In the genomic region with DNA sequence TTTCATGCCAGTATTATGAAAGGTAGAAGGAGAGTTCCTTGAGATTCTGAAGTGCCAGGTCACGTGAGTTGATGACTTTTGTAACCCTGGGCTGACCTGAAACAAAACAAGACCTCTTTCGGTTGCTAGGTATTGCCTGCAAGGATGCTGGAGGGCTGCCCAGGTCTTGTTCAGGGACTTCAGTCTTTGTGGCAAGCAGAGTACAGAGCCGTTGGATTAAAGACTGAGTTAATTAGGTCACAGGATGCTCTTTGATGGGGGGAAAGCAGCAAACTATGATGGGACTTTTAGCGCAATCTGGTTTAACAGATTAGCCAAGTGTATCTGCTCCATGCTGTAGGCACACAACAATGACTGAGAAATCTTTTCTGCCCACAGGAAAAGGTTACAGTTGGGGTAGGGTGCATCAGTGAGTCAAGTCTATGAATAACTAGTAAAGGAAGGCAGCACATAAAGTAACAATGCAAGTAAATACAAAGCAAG, we compare ENCODE assay signal across 9 cellular contexts. TPM values are rescaled to one million over a fixed set of nuclear protein-coding genes. Genes with fewer than 3 reads are reported as not detected.
DNase-seq lines count a peak whose midpoint lies in the region; ATAC-seq and TF ChIP-seq lines count a peak whose summit lies in the region.
"Had no signal": no experiment of that assay in that cellular context is flagged by ENCODE, and none has a peak within 500 bp of the region (broad histone marks: within the 10 kb centered on the region; RNA-seq: fewer than 3 reads in every experiment).

No MANE protein-coding gene starts in this region.

- H3K27me3 Mint-ChIP-seq in activated naive CD4-positive, alpha-beta T cell treated with anti-CD3 and anti-CD28 coated beads for 36 hours (ENCODE audit: low read depth): no peaks in the 10 kb centered on the region
- H3K27me3 Mint-ChIP-seq in nephron (ENCODE audit: low read depth): no peaks in the 10 kb centered on the region

- TF ChIP-seq POLR2A in GM18505 (IDR thresholded peaks at IDR 0.05; ENCODE audit: borderline replicate concordance, extremely low read depth, insufficient read depth, insufficient read length) (no peak), tibial nerve (IDR thresholded peaks at IDR 0.05) (no peak)

- peak; percentile 64 for DNase-seq in NCI-H2196 treated with DMSO at 0.1 percent for 48 hours (lab: John Stamatoyannopoulos, UW; ENCODE audit: unreplicated experiment)
- peak; percentile 75 for DNase-seq in activated naive CD4-positive, alpha-beta T cell treated with anti-CD3 and anti-CD28 coated beads for 36 hours
- DNase-seq in tibial nerve (ENCODE audit: low spot score in 2 of 2): no peak
- no peak for DNase-seq in putamen (ENCODE audit: low spot score)
- DNase-seq in GF-D8 (lab: John Stamatoyannopoulos, UW): no peak

- no peak overlapping the region for H3K4me3 ChIP-seq in tibial nerve

- TF ChIP-seq EP300 in tibial nerve (IDR thresholded peaks at IDR 0.05): no peak

- peaks cover 1% of the 10 kb centered on the region for H3K9me3 Mint-ChIP-seq in activated naive CD4-positive, alpha-beta T cell treated with anti-CD3 and anti-CD28 coated beads for 36 hours
- H3K9me3 Mint-ChIP-seq in nephron: no peaks in the 10 kb centered on the region

- peak overlapping the region; percentile 77 for H3K27ac Mint-ChIP-seq in activated naive CD4-positive, alpha-beta T cell treated with anti-CD3 and anti-CD28 coated beads for 36 hours
- H3K27ac Mint-ChIP-seq in nephron: peak overlapping the region; percentile 53 to 73 (median 72)

- peaks cover 39% of the 10 kb centered on the region for H3K4me1 Mint-ChIP-seq in activated naive CD4-positive, alpha-beta T cell treated with anti-CD3 and anti-CD28 coated beads for 36 hours (ENCODE audit: low read depth)
- H3K4me1 Mint-ChIP-seq in nephron: peaks cover 31% of the 10 kb centered on the region

- no peaks in the 10 kb centered on the region for H3K36me3 Mint-ChIP-seq in activated naive CD4-positive, alpha-beta T cell treated with anti-CD3 and anti-CD28 coated beads for 36 hours (ENCODE audit: low read depth)
- H3K36me3 Mint-ChIP-seq in nephron (ENCODE audit: low read depth): no peaks in the 10 kb centered on the region

- TF ChIP-seq CTCF in nephron (IDR thresholded peaks at IDR 0.05; ENCODE audit: unreplicated experiment in 3 of 3): no peak
- no peak for TF ChIP-seq CTCF in tibial nerve (IDR thresholded peaks at IDR 0.05)

- H3K4me3 Mint-ChIP-seq in activated naive CD4-positive, alpha-beta T cell treated with anti-CD3 and anti-CD28 coated beads for 36 hours: peak overlapping the region; percentile 36
- peak overlapping the region in 2 of 3 experiments; percentile 13 to 41 for H3K4me3 Mint-ChIP-seq in nephron

- H3K27me3 ChIP-seq in tibial nerve: no peaks in the 10 kb centered on the region
- H3K27me3 ChIP-seq: dorsolateral prefrontal cortex had no signal

- H3K36me3 ChIP-seq in tibial nerve: no peaks in the 10 kb centered on the region

- peak; percentile 17 for ATAC-seq in GM18505 (IDR thresholded peaks at IDR 0.05; ENCODE audit: unreplicated experiment)
- ATAC-seq in HG02610 (IDR thresholded peaks at IDR 0.05; ENCODE audit: unreplicated experiment): no peak

- WGBS in tibial nerve, 2 donors: 59 to 69% methylated on average over 4 of the region's 4 CpGs

- peaks cover 0 to 1% (median 0%) of the 10 kb centered on the region in 4 donors for H3K9me3 ChIP-seq in tibial nerve

- H3K27ac ChIP-seq in tibial nerve: peak overlapping the region in 1 of 4 donors; percentile 98

- CTCF ChIA-PET in activated naive CD4-positive, alpha-beta T cell treated with anti-CD3 and anti-CD28 coated beads for 36 hours (lab: Charles Lee): no interaction called here

- H3K4me1 ChIP-seq in tibial nerve: peaks cover 0 to 24% (median 3%) of the 10 kb centered on the region in 4 donors

- intact Hi-C loops in activated naive CD4-positive, alpha-beta T cell treated with anti-CD3 and anti-CD28 coated beads for 36 hours (cut with micrococcal nuclease): loop anchor here (1.0 kb wide), 2 partner anchors 54 to 66 kb away; no protein-coding TSS in a partner anchor

RNA-seq across cellular contexts. Expression of gene ELOVL5, which starts 12.8 kb away (rescaled TPM):
- total RNA-seq in activated naive CD4-positive, alpha-beta T cell treated with anti-CD3 and anti-CD28 coated beads for 36 hours: 100 to 1,000 TPM; 132 to 136 TPM
- 10 to 100 TPM; 58.4 to 97.0 (median 69.7) TPM for total RNA-seq in tibial nerve

Comparison
In these comparisons a context has a peak if more than half of its experiments do, and no peak if none do; other contexts are left out.
1. DNase-seq: peak in NCI-H2196 treated with DMSO at 0.1 percent for 48 hours (single experiment) and activated naive CD4-positive, alpha-beta T cell treated with anti-CD3 and anti-CD28 coated beads for 36 hours (single experiment); none in tibial nerve (0 of 2), putamen (single experiment) and GF-D8 (single experiment).